ENCODE assay signal across 16 cellular contexts in genomic region chr6:165110871-165111270, GRCh38.
DNase-seq lines count a peak whose midpoint lies in the region; ATAC-seq and TF ChIP-seq lines count a peak whose summit lies in the region.
"Had no signal": no experiment of that assay in that cellular context is flagged by ENCODE, and none has a peak within 500 bp of the region (broad histone marks: within the 10 kb centered on the region; RNA-seq: fewer than 3 reads in every experiment).

No MANE protein-coding gene starts in this region.

- H3K27me3 ChIP-seq in GM23248 (replicated peaks; ENCODE audit: insufficient read depth) (no peaks in the 10 kb centered on the region), SJSA1 (replicated peaks) (no peaks in the 10 kb centered on the region), Caco-2 (replicated peaks; ENCODE audit: control insufficient read depth, insufficient read depth, low read length) (no peaks in the 10 kb centered on the region), sigmoid colon (no peaks in the 10 kb centered on the region)
- H3K27me3 ChIP-seq: BLaER1 treated with 17β-estradiol and CSF1 and Interleukin-3, amounts not matched to agents 10 nM and 100 nM had no signal

- H3K4me1 Mint-ChIP-seq in Caco-2 (ENCODE audit: low read depth, unreplicated experiment): no peaks in the 10 kb centered on the region
- H3K4me1 Mint-ChIP-seq: CD4-positive, CD25-positive, alpha-beta regulatory T cell had no signal

- in situ Hi-C loops in GM23248 (cut with MboI): no loop called here

- CTCF ChIA-PET in Caco-2 (lab: Charles Lee): no interaction called here

- H3K9me3 ChIP-seq in GM23248 (ENCODE audit: low read depth) (no peaks in the 10 kb centered on the region), SJSA1 (replicated peaks) (peaks cover 3% of the 10 kb centered on the region; the same call in 1 of the 2 replicates), Caco-2 (0 out of 2 replicates have a peak, but pooled peaks cover 6% of the 10 kb centered on the region), sigmoid colon (peaks cover 0 to 6% (median 1%) of the 10 kb centered on the region in 4 donors)

- H3K27me3 Mint-ChIP-seq in Caco-2 (ENCODE audit: insufficient read depth, unreplicated experiment): no peaks in the 10 kb centered on the region
- H3K27me3 Mint-ChIP-seq: CD4-positive, CD25-positive, alpha-beta regulatory T cell had no signal

- H3K4me2 ChIP-seq in GM23248 (ENCODE audit: unreplicated experiment): no peak overlapping the region
- H3K4me2 ChIP-seq: A549; BLaER1 treated with 17β-estradiol and CSF1 and Interleukin-3, amounts not matched to agents 10 nM and 100 nM; KMS-11 had no signal

- H2AFZ ChIP-seq in GM23248: no peak overlapping the region

- ATAC-seq in HG02571 (IDR thresholded peaks at IDR 0.05; ENCODE audit: unreplicated experiment) (no peak), HG03159 (IDR thresholded peaks at IDR 0.05; ENCODE audit: unreplicated experiment) (no peak)
- ATAC-seq: A549, HepG2 had no signal

- H4K20me1 ChIP-seq in GM23248 (ENCODE audit: insufficient read depth): no peaks in the 10 kb centered on the region
- H4K20me1 ChIP-seq: BLaER1 treated with 17β-estradiol and CSF1 and Interleukin-3, amounts not matched to agents 10 nM and 100 nM had no signal

- H3K27ac Mint-ChIP-seq in Caco-2 (ENCODE audit: unreplicated experiment): no peak overlapping the region
- H3K27ac Mint-ChIP-seq: CD4-positive, CD25-positive, alpha-beta regulatory T cell had no signal

- no peak for TF ChIP-seq EP300 in sigmoid colon (IDR thresholded peaks at IDR 0.05)

- TF ChIP-seq CTCF in fibroblast of the aortic adventitia (IDR thresholded peaks at IDR 0.05; ENCODE audit: insufficient read depth, low read length): no peak
- TF ChIP-seq CTCF in Caco-2 (IDR thresholded peaks at IDR 0.05; ENCODE audit: insufficient read depth in 1 of 2, low read depth in 1 of 2, low read length in 1 of 2, severe bottlenecking in 1 of 2, unreplicated experiment in 1 of 2): no peak
- TF ChIP-seq CTCF in sigmoid colon (IDR thresholded peaks at IDR 0.05): no peak

- POLR2A ChIA-PET in Caco-2 (lab: Charles Lee): no interaction called here

- H3K4me3 Mint-ChIP-seq in Caco-2 (ENCODE audit: unreplicated experiment): no peak overlapping the region
- H3K4me3 Mint-ChIP-seq: CD4-positive, CD25-positive, alpha-beta regulatory T cell had no signal

- DNase-seq in GM23248 (peak; percentile 79), SJSA1 (ENCODE audit: low read depth in 1 of 2, low spot score in 2 of 2) (peak in 1 of 2 experiments; percentile 53), fibroblast of the aortic adventitia (ENCODE audit: low read depth) (peak; percentile 23), stromal cell of bone marrow (ENCODE audit: low read depth) (peak; percentile 21), Caco-2 (no peak), sigmoid colon (no peak)
- DNase-seq: Calu3; CD4-positive, CD25-positive, alpha-beta regulatory T cell; DMS79; HCEC 1CT had no signal

- no TSS peak for BruUV-seq in Caco-2 (replicated peaks; lab: Mats Ljungman, UMichigan)

- H3K36me3 ChIP-seq in GM23248 (ENCODE audit: low read depth) (no peaks in the 10 kb centered on the region), SJSA1 (no peaks in the 10 kb centered on the region), Caco-2 (ENCODE audit: control insufficient read depth, insufficient read depth, low read length) (no peaks in the 10 kb centered on the region), sigmoid colon (no peaks in the 10 kb centered on the region)
- H3K36me3 ChIP-seq: BLaER1 treated with 17β-estradiol and CSF1 and Interleukin-3, amounts not matched to agents 10 nM and 100 nM had no signal

- H3K9me2 ChIP-seq in GM23248 (ENCODE audit: insufficient read depth): no peaks in the 10 kb centered on the region

- peak overlapping the region; percentile 73 for H3K27ac ChIP-seq in GM23248
- peak overlapping the region; percentile 53 for H3K27ac ChIP-seq in SJSA1
- H3K27ac ChIP-seq in sigmoid colon: no peak overlapping the region
- H3K27ac ChIP-seq: A549; BLaER1 treated with 17β-estradiol and CSF1 and Interleukin-3, amounts not matched to agents 10 nM and 100 nM; KMS-11 had no signal

- peaks cover 34% of the 10 kb centered on the region for H3F3A ChIP-seq in GM23248 (ENCODE audit: insufficient read depth)

- peak overlapping the region; percentile 9; the same call in 1 of the 2 replicates for H3K9ac ChIP-seq in GM23248
- H3K9ac ChIP-seq: BLaER1 treated with 17β-estradiol and CSF1 and Interleukin-3, amounts not matched to agents 10 nM and 100 nM; KMS-11 had no signal

- H3K79me2 ChIP-seq in GM23248 (ENCODE audit: insufficient read depth): no peaks in the 10 kb centered on the region

- H3K36me3 Mint-ChIP-seq in Caco-2 (ENCODE audit: insufficient read depth, unreplicated experiment): no peaks in the 10 kb centered on the region
- H3K36me3 Mint-ChIP-seq: CD4-positive, CD25-positive, alpha-beta regulatory T cell had no signal

- 47 to 64% methylated on average over 1 of the region's 1 CpG for WGBS in GM23248 (ENCODE audit: low coverage in 1 of 2, low lambda C conversion rate in 2 of 2, missing lambda C conversion rate in 2 of 2), 2 experiments
- WGBS in sigmoid colon, 2 donors: 86 to 95% methylated on average over 1 of the region's 1 CpG

- TF ChIP-seq POLR2A in sigmoid colon (IDR thresholded peaks at IDR 0.05): no peak

- H3K4me1 ChIP-seq in GM23248 (ENCODE audit: insufficient read depth) (peaks cover 33% of the 10 kb centered on the region), SJSA1 (replicated peaks) (peaks cover 27% of the 10 kb centered on the region), Caco-2 (no peaks in the 10 kb centered on the region), sigmoid colon (no peaks in the 10 kb centered on the region)
- H3K4me1 ChIP-seq: A549; BLaER1 treated with 17β-estradiol and CSF1 and Interleukin-3, amounts not matched to agents 10 nM and 100 nM had no signal

- H3K4me3 ChIP-seq in GM23248: 0 out of 2 replicates have a peak overlapping the region, but pooled peaks have one; percentile 12
- H3K4me3 ChIP-seq in SJSA1: no peak overlapping the region
- H3K4me3 ChIP-seq in fibroblast of the aortic adventitia (ENCODE audit: low read depth, low read length): no peak overlapping the region
- H3K4me3 ChIP-seq in Caco-2 (ENCODE audit: low read depth, low read length): no peak overlapping the region
- H3K4me3 ChIP-seq in sigmoid colon: no peak overlapping the region
- H3K4me3 ChIP-seq: A549; BLaER1 treated with 17β-estradiol and CSF1 and Interleukin-3, amounts not matched to agents 10 nM and 100 nM had no signal

- intact Hi-C loops in Caco-2 (cut with micrococcal nuclease; ENCODE audit: unreplicated experiment): no loop called here
- intact Hi-C loops in sigmoid colon (cut with DNase I): no loop called here

- peaks cover 14% of the 10 kb centered on the region for H3K9me3 Mint-ChIP-seq in Caco-2 (ENCODE audit: unreplicated experiment)

Comparison
In these comparisons a context has a peak if more than half of its experiments do, and no peak if none do; other contexts are left out.
1. DNase-seq: peak in GM23248 (single experiment), fibroblast of the aortic adventitia (single experiment) and stromal cell of bone marrow (single experiment); none in Caco-2 (0 of 2) and sigmoid colon (single experiment).
2. H3K27ac ChIP-seq: peak in GM23248 (single experiment) and SJSA1 (single experiment); none in sigmoid colon (0 of 4).